ENCODE assay signal across 9 cellular contexts in genomic region chr13:78595819-78596700, GRCh38. TPM values are rescaled to one million over a fixed set of nuclear protein-coding genes. Genes with fewer than 3 reads are reported as not detected.
A peak's percentile ranks its signal among the peaks of the same experiment; 100 is the strongest.
DNase-seq lines count a peak whose midpoint lies in the region; ATAC-seq lines count a peak whose summit lies in the region.
"Had no signal": no experiment of that assay in that cellular context is flagged by ENCODE, and none has a peak within 500 bp of the region (broad histone marks: within the 10 kb centered on the region; RNA-seq: fewer than 3 reads in every experiment).

No MANE protein-coding gene starts in this region.

- H3K36me3 Mint-ChIP-seq in activated naive CD8-positive, alpha-beta T cell = no peaks in the 10 kb centered on the region

- no peaks in the 10 kb centered on the region for H3K9me3 ChIP-seq in mesodermal cell (ENCODE audit: control insufficient read depth, low read length)

- no peaks in the 10 kb centered on the region for H3K36me3 ChIP-seq in mesodermal cell (ENCODE audit: control insufficient read depth, insufficient read depth, low read length)

- DNase-seq in ELF-1 (ENCODE audit: low read depth, low spot score) = peak; percentile 78
- no peak for DNase-seq in SW 1271 (lab: John Stamatoyannopoulos, UW)
- DNase-seq in HPDE6-E6E7 (ENCODE audit: extremely low spot score) = no peak

- WGBS in mesodermal cell (ENCODE audit: insufficient coverage in 2 of 2), 2 experiments = 0% methylated on average over 35 to 39 of the region's 69 CpGs

- H3K4me1 Mint-ChIP-seq in activated naive CD8-positive, alpha-beta T cell (ENCODE audit: low read depth) = peaks cover 16% of the 10 kb centered on the region

- H3K27ac ChIP-seq in mesodermal cell (ENCODE audit: low read depth, low read length, severe bottlenecking) = no peak overlapping the region
- H3K27ac ChIP-seq: epithelial cell of prostate had no signal

- no peak overlapping the region for H3K27ac Mint-ChIP-seq in activated naive CD8-positive, alpha-beta T cell

- H3K27me3 Mint-ChIP-seq in activated naive CD8-positive, alpha-beta T cell = peaks cover 56% of the 10 kb centered on the region

- peak overlapping the region; percentile 29 for H3K4me3 ChIP-seq in mesodermal cell (ENCODE audit: extremely low read depth, insufficient read depth, low read length, poor library complexity, severe bottlenecking)

- peaks cover 7% of the 10 kb centered on the region for H3K4me1 ChIP-seq in mesodermal cell (ENCODE audit: control insufficient read depth, insufficient read depth, low read length, poor library complexity, severe bottlenecking)

- no peaks in the 10 kb centered on the region for H3K9me3 Mint-ChIP-seq in activated naive CD8-positive, alpha-beta T cell (ENCODE audit: low read depth)

- ATAC-seq in HG02571 (IDR thresholded peaks at IDR 0.05; ENCODE audit: unreplicated experiment) (peak; percentile 63), GM18861 (IDR thresholded peaks at IDR 0.05; ENCODE audit: unreplicated experiment) (no peak), HG03439 (IDR thresholded peaks at IDR 0.05; ENCODE audit: unreplicated experiment) (no peak)

- peak overlapping the region; percentile 27 for H3K4me3 Mint-ChIP-seq in activated naive CD8-positive, alpha-beta T cell

RNA-seq across cellular contexts. Expression of gene POU4F1, which starts 7.3 kb away (rescaled TPM):
- 0.37 TPM for polyA plus RNA-seq in mesodermal cell (2013, experiment 1 of 2)
- 0.46 TPM for polyA plus RNA-seq in mesodermal cell (2013, experiment 2 of 2)
